ENCODE assay signal across 9 cellular contexts in the genomic region with DNA sequence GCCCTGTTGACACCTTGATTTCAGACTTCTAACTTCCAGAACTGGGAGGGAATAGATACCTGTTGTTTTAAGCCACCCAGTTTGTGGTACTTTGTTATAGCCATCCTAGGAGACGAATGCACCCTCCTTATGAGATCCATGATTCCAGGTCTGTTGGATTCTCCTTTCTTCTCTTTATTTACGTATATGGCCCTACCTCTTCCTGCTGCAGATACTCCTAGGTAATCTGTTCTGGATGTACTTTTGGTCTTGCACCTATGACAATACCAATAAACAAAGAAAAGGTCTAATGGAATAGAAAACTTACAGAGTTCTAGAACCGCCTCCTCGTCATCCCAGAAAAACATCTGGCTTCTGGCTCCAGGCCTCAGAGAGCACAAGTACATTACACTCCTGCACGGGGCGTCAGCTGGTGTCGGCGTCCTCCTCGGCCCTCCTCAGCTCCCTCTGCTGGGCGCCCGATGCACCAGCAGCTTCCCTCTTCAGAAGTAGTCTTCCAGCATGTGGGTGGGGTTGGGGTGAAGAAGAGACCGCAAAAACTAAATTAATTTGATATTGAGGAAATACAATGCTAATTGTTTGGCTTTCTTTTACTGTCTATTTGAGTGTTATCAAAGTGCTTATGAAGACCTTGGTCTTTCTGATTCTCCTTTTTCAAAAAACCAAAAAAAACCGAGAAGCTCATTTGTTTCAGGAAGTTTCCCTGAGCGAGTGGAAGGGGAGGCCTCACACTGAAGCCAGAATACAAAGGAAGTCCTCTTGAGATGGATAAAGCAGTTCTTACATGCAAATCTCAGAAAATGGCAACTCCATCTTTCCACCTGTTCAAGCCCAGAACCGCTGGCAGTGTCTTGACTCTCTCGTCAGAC. TPM values are rescaled to one million over a fixed set of nuclear protein-coding genes. Genes with fewer than 3 reads are reported as not detected.
DNase-seq lines count a peak whose midpoint lies in the region; ATAC-seq and TF ChIP-seq lines count a peak whose summit lies in the region.
"Had no signal": no experiment of that assay in that cellular context is flagged by ENCODE, and none has a peak within 500 bp of the region (broad histone marks: within the 10 kb centered on the region; RNA-seq: fewer than 3 reads in every experiment).

No MANE protein-coding gene starts in this region.

- peak; percentile 84 for ATAC-seq in HG02840 (IDR thresholded peaks at IDR 0.05; ENCODE audit: low FRiP score, unreplicated experiment)

- DNase-seq in NCI-H187 treated with DMSO at 0.1 percent for 48 hours (lab: John Stamatoyannopoulos, UW) (peak; percentile 21), NCI-H187 (lab: John Stamatoyannopoulos, UW) (no peak), NCI-H2081 treated with DMSO at 0.1 percent for 48 hours (lab: John Stamatoyannopoulos, UW) (peak; percentile 26), cardiac fibroblast (ENCODE audit: low read depth in 2 of 2) (peak; percentile 84 to 90), lower leg skin (ENCODE audit: low spot score in 2 of 2) (peak; percentile 80 to 96)
- DNase-seq in activated CD4-positive, CD25-positive, alpha-beta regulatory T cell treated with anti-CD3 and anti-CD28 coated beads, Interleukin-2, amount 50 U/mL, for 16 hours (ENCODE audit: low read depth, low spot score), result peak; percentile 51
- peak; percentile 51 to 63 (median 61) for DNase-seq in stimulated activated CD4-positive, alpha-beta T cell treated with anti-CD3 and anti-CD28 coated beads, TNF-alpha, amount 100 ng/mL, for 4 hours (ENCODE audit: low read depth in 3 of 3)

- intact Hi-C loops in lower leg skin (cut with DNase I; ENCODE audit: low total_unique reads), result no loop called here

- no peak overlapping the region for H3K4me3 ChIP-seq in cardiac fibroblast (replicated peaks in 1 of 2; ENCODE audit: low read depth in 2 of 2, low read length in 2 of 2)
- H3K4me3 ChIP-seq in lower leg skin (ENCODE audit: low read depth, poor library complexity, severe bottlenecking), result no peak overlapping the region
- H3K4me3 ChIP-seq: BLaER1 treated with 17β-estradiol and CSF1 and Interleukin-3, amounts not matched to agents 10 nM and 100 nM had no signal

- 33 to 35% methylated on average over 16 of the region's 16 CpGs for WGBS in lower leg skin, 2 donors

- TF ChIP-seq CTCF in cardiac fibroblast (IDR thresholded peaks at IDR 0.05; ENCODE audit: low read depth, low read length) (peak; percentile 98), lower leg skin (IDR thresholded peaks at IDR 0.05) (peak in 1 of 3 donors; percentile 77)

- no peak for TF ChIP-seq POLR2A in lower leg skin (IDR thresholded peaks at IDR 0.05)

RNA-seq across cellular contexts. Expression of a gene that starts 9.7 kb away (rescaled TPM):
- total RNA-seq in lower leg skin, result 10 to 100 TPM; 16.3 to 52.2 (median 25.7) TPM

Comparison
In these comparisons a context has a peak if more than half of its experiments do, and no peak if none do; other contexts are left out.
1. DNase-seq: peak in NCI-H187 treated with DMSO at 0.1 percent for 48 hours (single experiment), NCI-H2081 treated with DMSO at 0.1 percent for 48 hours (single experiment), activated CD4-positive, CD25-positive, alpha-beta regulatory T cell treated with anti-CD3 and anti-CD28 coated beads, Interleukin-2, amount 50 U/mL, for 16 hours (single experiment), cardiac fibroblast (2 of 2), lower leg skin (2 of 2) and stimulated activated CD4-positive, alpha-beta T cell treated with anti-CD3 and anti-CD28 coated beads, TNF-alpha, amount 100 ng/mL, for 4 hours (3 of 3); none in NCI-H187 (0 of 2).